In the genomic region with DNA sequence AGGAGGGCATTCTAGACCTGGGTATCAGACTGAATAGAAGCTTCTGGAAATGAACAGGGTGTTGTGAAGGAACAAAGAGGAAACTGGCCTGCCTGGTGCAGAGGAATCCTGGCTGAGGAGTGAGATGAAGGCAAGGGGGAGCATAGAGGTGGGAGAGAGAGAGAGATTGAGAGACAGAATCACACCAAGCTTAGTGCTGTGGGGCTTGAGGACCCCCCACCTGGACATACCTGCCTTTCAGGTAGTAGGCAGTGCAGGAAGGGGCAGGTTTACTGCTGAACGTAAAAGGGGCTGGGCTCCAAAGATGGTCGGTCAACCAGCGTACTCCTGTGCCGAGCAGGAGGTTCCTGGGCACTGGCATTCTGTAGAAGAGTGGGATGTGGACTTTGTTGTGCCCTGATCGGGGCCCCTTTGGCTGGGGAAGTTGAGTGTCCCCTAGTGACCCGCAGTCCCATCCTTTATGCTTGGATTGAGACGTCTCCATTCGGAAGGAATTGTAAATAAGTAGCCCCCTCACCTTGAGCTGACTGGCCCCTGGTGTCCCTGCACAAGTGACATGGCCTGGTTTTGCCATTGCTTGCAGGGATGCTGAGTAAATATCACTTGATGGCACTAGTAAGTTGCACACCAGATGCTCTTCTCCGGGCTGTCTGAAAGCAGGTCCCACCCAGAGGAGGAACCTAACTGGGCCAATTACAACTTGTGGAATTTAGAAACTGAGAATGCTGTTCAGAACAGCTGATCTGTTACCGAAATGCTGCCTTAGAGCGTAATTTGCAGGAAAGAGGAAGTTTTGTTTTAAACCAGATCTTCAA, we compare ENCODE assay signal across 8 cellular contexts. TPM values are rescaled to one million over a fixed set of nuclear protein-coding genes. Genes with fewer than 3 reads are reported as not detected.
DNase-seq lines count a peak whose midpoint lies in the region; ATAC-seq and TF ChIP-seq lines count a peak whose summit lies in the region.

No MANE protein-coding gene starts in this region.

- peaks cover 11% of the 10 kb centered on the region for H3K36me3 Mint-ChIP-seq in central memory CD8-positive, alpha-beta T cell (ENCODE audit: insufficient read depth)

- DNase-seq in AG08396 (ENCODE audit: low spot score) (peak; percentile 84), T-helper 9 cell (peak; percentile 11), kidney epithelial cell (ENCODE audit: low read depth) (peak; percentile 9), omental fat pad (ENCODE audit: low spot score) (no peak)
- no peak for DNase-seq in central memory CD8-positive, alpha-beta T cell (ENCODE audit: low spot score in 2 of 2)
- peak; percentile 43 for DNase-seq in stimulated activated CD4-positive, alpha-beta T cell treated with anti-CD3 and anti-CD28 coated beads, Interleukin-2, amount 100 ng/mL, for 4 hours (ENCODE audit: low read depth)

- H3K27ac Mint-ChIP-seq in central memory CD8-positive, alpha-beta T cell (ENCODE audit: low read depth), result peak overlapping the region; percentile 10

- peaks cover 50% of the 10 kb centered on the region for H3K4me1 Mint-ChIP-seq in central memory CD8-positive, alpha-beta T cell

- ATAC-seq in GM18870 (IDR thresholded peaks at IDR 0.05; ENCODE audit: unreplicated experiment), result peak; percentile 47
- ATAC-seq in HG03457 (IDR thresholded peaks at IDR 0.05; ENCODE audit: unreplicated experiment), result peak; percentile 36
- no peak for ATAC-seq in central memory CD8-positive, alpha-beta T cell (replicated peaks; ENCODE audit: extremely low read depth, poor library complexity, severe bottlenecking)
- no peak for ATAC-seq in omental fat pad (ENCODE audit: low FRiP score)

- H3K4me3 Mint-ChIP-seq in central memory CD8-positive, alpha-beta T cell, result peak overlapping the region; percentile 77

- peak overlapping the region; percentile 93 for H3K4me3 ChIP-seq in kidney epithelial cell (ENCODE audit: low read depth, low read length)

- H3K27me3 ChIP-seq in kidney epithelial cell (ENCODE audit: control insufficient read depth, insufficient read depth, low read length), result no peaks in the 10 kb centered on the region

- no peak for TF ChIP-seq CTCF in kidney epithelial cell (IDR thresholded peaks at IDR 0.05; ENCODE audit: insufficient read depth, low read length, poor library complexity, severe bottlenecking)
- no peak for TF ChIP-seq CTCF in omental fat pad (IDR thresholded peaks at IDR 0.05)

- no peaks in the 10 kb centered on the region for H3K9me3 Mint-ChIP-seq in central memory CD8-positive, alpha-beta T cell

- H3K27me3 Mint-ChIP-seq in central memory CD8-positive, alpha-beta T cell, result no peaks in the 10 kb centered on the region

- no peaks in the 10 kb centered on the region for H3K36me3 ChIP-seq in kidney epithelial cell (ENCODE audit: control insufficient read depth, insufficient read depth, low read length)

RNA-seq across cellular contexts. Expression of gene UBE2F, which starts 1.4 kb away (rescaled TPM):
- total RNA-seq in kidney epithelial cell (62.3 and 116 TPM in 2 replicates), omental fat pad (10 to 100 TPM; 36.3 to 59.9 (median 51.3) TPM)

Comparison
In these comparisons a context has a peak if more than half of its experiments do, and no peak if none do; other contexts are left out.
1. DNase-seq: peak in AG08396 (single experiment), T-helper 9 cell (single experiment), kidney epithelial cell (single experiment) and stimulated activated CD4-positive, alpha-beta T cell treated with anti-CD3 and anti-CD28 coated beads, Interleukin-2, amount 100 ng/mL, for 4 hours (single experiment); none in central memory CD8-positive, alpha-beta T cell (0 of 2) and omental fat pad (single experiment).
2. ATAC-seq: peak in GM18870 (single experiment) and HG03457 (single experiment); none in central memory CD8-positive, alpha-beta T cell (single experiment) and omental fat pad (single experiment).